ENCODE assay signal across 1 cellular context in the genomic region with DNA sequence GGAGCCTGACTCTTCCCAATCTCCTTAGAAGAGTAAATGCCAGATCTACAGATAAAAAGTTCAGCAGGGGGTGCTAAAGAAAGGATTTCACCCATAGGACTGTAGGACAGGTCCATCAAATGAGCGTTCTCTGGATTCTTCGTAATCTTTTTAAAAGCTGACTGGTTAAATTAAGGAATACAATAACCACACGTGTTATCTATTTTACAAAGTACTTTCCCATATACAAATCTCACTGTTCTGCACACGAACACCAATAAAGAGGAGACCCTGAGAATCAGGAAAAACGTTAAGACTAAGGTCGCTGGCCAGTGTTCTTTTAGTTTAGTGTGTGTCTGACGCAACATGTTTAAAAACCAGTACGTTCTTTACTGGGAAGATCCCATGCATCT.
TF ChIP-seq lines count a peak whose summit lies in the region.

No MANE protein-coding gene starts in this region.

TF ChIP-seq in neural cell, 6 proteins besides CTCF, POLR2A, EP300 and RAD21 (continued from another document):
- TF ChIP-seq, protein P1, sequence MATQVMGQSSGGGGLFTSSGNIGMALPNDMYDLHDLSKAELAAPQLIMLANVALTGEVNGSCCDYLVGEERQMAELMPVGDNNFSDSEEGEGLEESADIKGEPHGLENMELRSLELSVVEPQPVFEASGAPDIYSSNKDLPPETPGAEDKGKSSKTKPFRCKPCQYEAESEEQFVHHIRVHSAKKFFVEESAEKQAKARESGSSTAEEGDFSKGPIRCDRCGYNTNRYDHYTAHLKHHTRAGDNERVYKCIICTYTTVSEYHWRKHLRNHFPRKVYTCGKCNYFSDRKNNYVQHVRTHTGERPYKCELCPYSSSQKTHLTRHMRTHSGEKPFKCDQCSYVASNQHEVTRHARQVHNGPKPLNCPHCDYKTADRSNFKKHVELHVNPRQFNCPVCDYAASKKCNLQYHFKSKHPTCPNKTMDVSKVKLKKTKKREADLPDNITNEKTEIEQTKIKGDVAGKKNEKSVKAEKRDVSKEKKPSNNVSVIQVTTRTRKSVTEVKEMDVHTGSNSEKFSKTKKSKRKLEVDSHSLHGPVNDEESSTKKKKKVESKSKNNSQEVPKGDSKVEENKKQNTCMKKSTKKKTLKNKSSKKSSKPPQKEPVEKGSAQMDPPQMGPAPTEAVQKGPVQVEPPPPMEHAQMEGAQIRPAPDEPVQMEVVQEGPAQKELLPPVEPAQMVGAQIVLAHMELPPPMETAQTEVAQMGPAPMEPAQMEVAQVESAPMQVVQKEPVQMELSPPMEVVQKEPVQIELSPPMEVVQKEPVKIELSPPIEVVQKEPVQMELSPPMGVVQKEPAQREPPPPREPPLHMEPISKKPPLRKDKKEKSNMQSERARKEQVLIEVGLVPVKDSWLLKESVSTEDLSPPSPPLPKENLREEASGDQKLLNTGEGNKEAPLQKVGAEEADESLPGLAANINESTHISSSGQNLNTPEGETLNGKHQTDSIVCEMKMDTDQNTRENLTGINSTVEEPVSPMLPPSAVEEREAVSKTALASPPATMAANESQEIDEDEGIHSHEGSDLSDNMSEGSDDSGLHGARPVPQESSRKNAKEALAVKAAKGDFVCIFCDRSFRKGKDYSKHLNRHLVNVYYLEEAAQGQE (IDR thresholded peaks at IDR 0.05; ENCODE audit: borderline replicate concordance) = no peak
- no peak for TF ChIP-seq POLR2AphosphoS5 (IDR thresholded peaks at IDR 0.05)
